2 cellular contexts compared by ENCODE assay signal in genomic region chr19:33704271-33704670, GRCh38.
TF ChIP-seq lines count a peak whose summit lies in the region.

No MANE protein-coding gene starts in this region.

TF ChIP-seq in SK-N-SH, 30 proteins besides CTCF, POLR2A, EP300 and RAD21 (continued from another document):
- no peak for TF ChIP-seq RFX5 (IDR thresholded peaks at IDR 0.05; ENCODE audit: low read length)
- no peak for TF ChIP-seq IRF3 (IDR thresholded peaks at IDR 0.05; ENCODE audit: low read depth, low read length)
- no peak for TF ChIP-seq POLR2AphosphoS5 (IDR thresholded peaks at IDR 0.05; ENCODE audit: low read depth, low read length)
- TF ChIP-seq SMC3 (IDR thresholded peaks at IDR 0.05; ENCODE audit: low read depth, low read length), result no peak
- no peak for TF ChIP-seq TAF1 (IDR thresholded peaks at IDR 0.05; ENCODE audit: borderline replicate concordance, low read depth, low read length)
- no peak for TF ChIP-seq NRF1 (IDR thresholded peaks at IDR 0.05; ENCODE audit: low read depth, low read length)
- no peak for TF ChIP-seq PBX3 (IDR thresholded peaks at IDR 0.05)
- no peak for TF ChIP-seq MAX (IDR thresholded peaks at IDR 0.05; ENCODE audit: low read depth)
- no peak for TF ChIP-seq SIN3A (IDR thresholded peaks at IDR 0.05; ENCODE audit: borderline replicate concordance, low read depth, low read length)
- TF ChIP-seq FOSL2 (IDR thresholded peaks at IDR 0.05; ENCODE audit: borderline replicate concordance, low read depth), result no peak
- no peak for TF ChIP-seq GATA2 (CRISPR knock-in tag; IDR thresholded peaks at IDR 0.05)
- no peak for TF ChIP-seq FOXM1 (IDR thresholded peaks at IDR 0.05; ENCODE audit: low read depth)
- TF ChIP-seq MXI1 (IDR thresholded peaks at IDR 0.05; ENCODE audit: low read depth, low read length), result no peak
- TF ChIP-seq MEF2A (IDR thresholded peaks at IDR 0.05; ENCODE audit: borderline replicate concordance, low read depth), result no peak
- TF ChIP-seq NFIC (IDR thresholded peaks at IDR 0.05; ENCODE audit: borderline replicate concordance), result no peak

TF ChIP-seq in SK-N-SH treated with all-trans-retinoic acid at 6 μM for 48 hours, 23 proteins besides CTCF, POLR2A, EP300 and RAD21:
- TF ChIP-seq PATZ1 (CRISPR knock-in tag; IDR thresholded peaks at IDR 0.05; ENCODE audit: borderline replicate concordance) (no peak), CREB5 (CRISPR knock-in tag; IDR thresholded peaks at IDR 0.05; ENCODE audit: low read depth) (no peak), ZC3H10 (CRISPR knock-in tag; IDR thresholded peaks at IDR 0.05) (no peak), ZNF8 (CRISPR knock-in tag; IDR thresholded peaks at IDR 0.05) (no peak), BACH2 (CRISPR knock-in tag; IDR thresholded peaks at IDR 0.05; ENCODE audit: borderline replicate concordance) (no peak)
